ENCODE assay signal across 1 cellular context in the genomic region with DNA sequence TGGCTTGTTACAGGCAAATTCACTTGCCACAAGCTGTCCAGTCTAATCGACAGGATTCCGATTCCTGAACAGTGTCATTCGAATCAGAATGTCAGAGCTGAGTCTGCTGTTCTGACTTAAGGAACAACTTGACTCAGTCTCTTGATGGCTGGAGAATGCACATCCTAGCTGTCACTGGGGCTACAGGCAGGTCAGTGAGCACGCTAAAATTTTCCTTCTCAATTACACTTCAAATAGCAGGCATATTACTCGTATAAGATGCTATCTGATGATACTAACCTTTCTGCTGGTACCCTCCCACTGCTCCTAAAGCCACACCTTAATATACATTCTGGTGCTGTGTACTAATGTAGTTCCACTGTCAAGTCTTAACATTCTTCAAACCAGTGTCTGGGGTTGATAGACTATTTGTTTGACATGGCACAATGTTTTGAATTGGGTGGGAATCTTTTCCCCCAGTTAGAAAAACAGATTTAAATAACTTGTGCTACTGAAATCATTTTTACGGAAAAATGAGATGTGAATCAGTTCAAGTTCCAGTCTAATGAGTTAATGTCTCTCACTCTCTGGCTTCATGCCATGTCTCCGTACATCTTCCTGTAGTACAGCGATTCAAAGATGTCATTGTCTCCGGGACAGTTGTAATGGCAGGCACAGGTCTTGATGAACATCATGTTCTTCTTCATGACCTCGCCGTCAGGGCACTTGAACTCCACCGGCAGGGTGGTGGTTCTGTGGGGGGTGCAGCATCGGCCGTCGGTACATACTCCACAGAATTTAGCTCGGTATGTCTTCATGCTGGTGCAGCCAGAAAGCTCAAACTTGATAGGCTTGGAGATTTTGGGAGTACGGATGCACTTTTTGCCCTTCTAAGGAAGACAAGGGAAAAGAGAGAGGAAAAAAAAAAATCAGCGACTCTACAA.
TF ChIP-seq lines count a peak whose summit lies in the region.

No MANE protein-coding gene starts in this region.

TF ChIP-seq in HepG2, 621 proteins besides CTCF, POLR2A, EP300 and RAD21 (continued from another document and continues in another):
- TF ChIP-seq DNMT1 (CRISPR knock-in tag; IDR thresholded peaks at IDR 0.05) = no peak
- TF ChIP-seq, protein P1, sequence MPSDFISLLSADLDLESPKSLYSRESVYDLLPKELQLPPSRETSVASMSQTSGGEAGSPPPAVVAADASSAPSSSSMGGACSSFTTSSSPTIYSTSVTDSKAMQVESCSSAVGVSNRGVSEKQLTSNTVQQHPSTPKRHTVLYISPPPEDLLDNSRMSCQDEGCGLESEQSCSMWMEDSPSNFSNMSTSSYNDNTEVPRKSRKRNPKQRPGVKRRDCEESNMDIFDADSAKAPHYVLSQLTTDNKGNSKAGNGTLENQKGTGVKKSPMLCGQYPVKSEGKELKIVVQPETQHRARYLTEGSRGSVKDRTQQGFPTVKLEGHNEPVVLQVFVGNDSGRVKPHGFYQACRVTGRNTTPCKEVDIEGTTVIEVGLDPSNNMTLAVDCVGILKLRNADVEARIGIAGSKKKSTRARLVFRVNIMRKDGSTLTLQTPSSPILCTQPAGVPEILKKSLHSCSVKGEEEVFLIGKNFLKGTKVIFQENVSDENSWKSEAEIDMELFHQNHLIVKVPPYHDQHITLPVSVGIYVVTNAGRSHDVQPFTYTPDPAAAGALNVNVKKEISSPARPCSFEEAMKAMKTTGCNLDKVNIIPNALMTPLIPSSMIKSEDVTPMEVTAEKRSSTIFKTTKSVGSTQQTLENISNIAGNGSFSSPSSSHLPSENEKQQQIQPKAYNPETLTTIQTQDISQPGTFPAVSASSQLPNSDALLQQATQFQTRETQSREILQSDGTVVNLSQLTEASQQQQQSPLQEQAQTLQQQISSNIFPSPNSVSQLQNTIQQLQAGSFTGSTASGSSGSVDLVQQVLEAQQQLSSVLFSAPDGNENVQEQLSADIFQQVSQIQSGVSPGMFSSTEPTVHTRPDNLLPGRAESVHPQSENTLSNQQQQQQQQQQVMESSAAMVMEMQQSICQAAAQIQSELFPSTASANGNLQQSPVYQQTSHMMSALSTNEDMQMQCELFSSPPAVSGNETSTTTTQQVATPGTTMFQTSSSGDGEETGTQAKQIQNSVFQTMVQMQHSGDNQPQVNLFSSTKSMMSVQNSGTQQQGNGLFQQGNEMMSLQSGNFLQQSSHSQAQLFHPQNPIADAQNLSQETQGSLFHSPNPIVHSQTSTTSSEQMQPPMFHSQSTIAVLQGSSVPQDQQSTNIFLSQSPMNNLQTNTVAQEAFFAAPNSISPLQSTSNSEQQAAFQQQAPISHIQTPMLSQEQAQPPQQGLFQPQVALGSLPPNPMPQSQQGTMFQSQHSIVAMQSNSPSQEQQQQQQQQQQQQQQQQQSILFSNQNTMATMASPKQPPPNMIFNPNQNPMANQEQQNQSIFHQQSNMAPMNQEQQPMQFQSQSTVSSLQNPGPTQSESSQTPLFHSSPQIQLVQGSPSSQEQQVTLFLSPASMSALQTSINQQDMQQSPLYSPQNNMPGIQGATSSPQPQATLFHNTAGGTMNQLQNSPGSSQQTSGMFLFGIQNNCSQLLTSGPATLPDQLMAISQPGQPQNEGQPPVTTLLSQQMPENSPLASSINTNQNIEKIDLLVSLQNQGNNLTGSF (CRISPR knock-in tag; IDR thresholded peaks at IDR 0.05) = no peak
- TF ChIP-seq THAP8 (CRISPR knock-in tag; IDR thresholded peaks at IDR 0.05; ENCODE audit: borderline replicate concordance) = no peak
- TF ChIP-seq, protein P2, sequence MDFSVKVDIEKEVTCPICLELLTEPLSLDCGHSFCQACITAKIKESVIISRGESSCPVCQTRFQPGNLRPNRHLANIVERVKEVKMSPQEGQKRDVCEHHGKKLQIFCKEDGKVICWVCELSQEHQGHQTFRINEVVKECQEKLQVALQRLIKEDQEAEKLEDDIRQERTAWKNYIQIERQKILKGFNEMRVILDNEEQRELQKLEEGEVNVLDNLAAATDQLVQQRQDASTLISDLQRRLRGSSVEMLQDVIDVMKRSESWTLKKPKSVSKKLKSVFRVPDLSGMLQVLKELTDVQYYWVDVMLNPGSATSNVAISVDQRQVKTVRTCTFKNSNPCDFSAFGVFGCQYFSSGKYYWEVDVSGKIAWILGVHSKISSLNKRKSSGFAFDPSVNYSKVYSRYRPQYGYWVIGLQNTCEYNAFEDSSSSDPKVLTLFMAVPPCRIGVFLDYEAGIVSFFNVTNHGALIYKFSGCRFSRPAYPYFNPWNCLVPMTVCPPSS (IDR thresholded peaks at IDR 0.05) = no peak
- TF ChIP-seq DPF2 (CRISPR knock-in tag; IDR thresholded peaks at IDR 0.05; ENCODE audit: borderline replicate concordance, low read depth) = no peak
- TF ChIP-seq ZNF557 (CRISPR knock-in tag; IDR thresholded peaks at IDR 0.05) = 0 out of 2 replicates have a peak, but pooled peaks have one; percentile 55
- no peak for TF ChIP-seq ZNF773 (CRISPR knock-in tag; IDR thresholded peaks at IDR 0.05; ENCODE audit: borderline replicate concordance)
- no peak for TF ChIP-seq KDM5B (CRISPR knock-in tag; IDR thresholded peaks at IDR 0.05; ENCODE audit: borderline replicate concordance)
- TF ChIP-seq TFAP4 (IDR thresholded peaks at IDR 0.05; ENCODE audit: borderline replicate concordance, low read depth) = no peak
- TF ChIP-seq, protein P3, sequence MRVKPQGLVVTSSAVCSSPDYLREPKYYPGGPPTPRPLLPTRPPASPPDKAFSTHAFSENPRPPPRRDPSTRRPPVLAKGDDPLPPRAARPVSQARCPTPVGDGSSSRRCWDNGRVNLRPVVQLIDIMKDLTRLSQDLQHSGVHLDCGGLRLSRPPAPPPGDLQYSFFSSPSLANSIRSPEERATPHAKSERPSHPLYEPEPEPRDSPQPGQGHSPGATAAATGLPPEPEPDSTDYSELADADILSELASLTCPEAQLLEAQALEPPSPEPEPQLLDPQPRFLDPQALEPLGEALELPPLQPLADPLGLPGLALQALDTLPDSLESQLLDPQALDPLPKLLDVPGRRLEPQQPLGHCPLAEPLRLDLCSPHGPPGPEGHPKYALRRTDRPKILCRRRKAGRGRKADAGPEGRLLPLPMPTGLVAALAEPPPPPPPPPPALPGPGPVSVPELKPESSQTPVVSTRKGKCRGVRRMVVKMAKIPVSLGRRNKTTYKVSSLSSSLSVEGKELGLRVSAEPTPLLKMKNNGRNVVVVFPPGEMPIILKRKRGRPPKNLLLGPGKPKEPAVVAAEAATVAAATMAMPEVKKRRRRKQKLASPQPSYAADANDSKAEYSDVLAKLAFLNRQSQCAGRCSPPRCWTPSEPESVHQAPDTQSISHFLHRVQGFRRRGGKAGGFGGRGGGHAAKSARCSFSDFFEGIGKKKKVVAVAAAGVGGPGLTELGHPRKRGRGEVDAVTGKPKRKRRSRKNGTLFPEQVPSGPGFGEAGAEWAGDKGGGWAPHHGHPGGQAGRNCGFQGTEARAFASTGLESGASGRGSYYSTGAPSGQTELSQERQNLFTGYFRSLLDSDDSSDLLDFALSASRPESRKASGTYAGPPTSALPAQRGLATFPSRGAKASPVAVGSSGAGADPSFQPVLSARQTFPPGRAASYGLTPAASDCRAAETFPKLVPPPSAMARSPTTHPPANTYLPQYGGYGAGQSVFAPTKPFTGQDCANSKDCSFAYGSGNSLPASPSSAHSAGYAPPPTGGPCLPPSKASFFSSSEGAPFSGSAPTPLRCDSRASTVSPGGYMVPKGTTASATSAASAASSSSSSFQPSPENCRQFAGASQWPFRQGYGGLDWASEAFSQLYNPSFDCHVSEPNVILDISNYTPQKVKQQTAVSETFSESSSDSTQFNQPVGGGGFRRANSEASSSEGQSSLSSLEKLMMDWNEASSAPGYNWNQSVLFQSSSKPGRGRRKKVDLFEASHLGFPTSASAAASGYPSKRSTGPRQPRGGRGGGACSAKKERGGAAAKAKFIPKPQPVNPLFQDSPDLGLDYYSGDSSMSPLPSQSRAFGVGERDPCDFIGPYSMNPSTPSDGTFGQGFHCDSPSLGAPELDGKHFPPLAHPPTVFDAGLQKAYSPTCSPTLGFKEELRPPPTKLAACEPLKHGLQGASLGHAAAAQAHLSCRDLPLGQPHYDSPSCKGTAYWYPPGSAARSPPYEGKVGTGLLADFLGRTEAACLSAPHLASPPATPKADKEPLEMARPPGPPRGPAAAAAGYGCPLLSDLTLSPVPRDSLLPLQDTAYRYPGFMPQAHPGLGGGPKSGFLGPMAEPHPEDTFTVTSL (CRISPR knock-in tag; IDR thresholded peaks at IDR 0.05; ENCODE audit: borderline replicate concordance) = no peak
- no peak for TF ChIP-seq ZBTB2 (CRISPR knock-in tag; IDR thresholded peaks at IDR 0.05; ENCODE audit: low read depth)
- TF ChIP-seq ZUFSP (CRISPR knock-in tag; IDR thresholded peaks at IDR 0.05; ENCODE audit: borderline replicate concordance) = no peak
- no peak for TF ChIP-seq ZNF556 (CRISPR knock-in tag; IDR thresholded peaks at IDR 0.05; ENCODE audit: borderline replicate concordance)
- no peak for TF ChIP-seq TRIM24 (CRISPR knock-in tag; IDR thresholded peaks at IDR 0.05)
- TF ChIP-seq ZSCAN25 (CRISPR knock-in tag; IDR thresholded peaks at IDR 0.05) = peak; percentile 63
- peak; percentile 11; the same call in 1 of the 2 replicates for TF ChIP-seq ZNF264 (CRISPR knock-in tag; IDR thresholded peaks at IDR 0.05)
- no peak for TF ChIP-seq MTF2 (CRISPR knock-in tag; IDR thresholded peaks at IDR 0.05; ENCODE audit: borderline replicate concordance)
- no peak for TF ChIP-seq ZNF761 (CRISPR knock-in tag; conservative IDR thresholded peaks at IDR 0.05)
- TF ChIP-seq FOXK1 (CRISPR knock-in tag; IDR thresholded peaks at IDR 0.05; ENCODE audit: borderline replicate concordance, low read depth) = peak; percentile 10; the same call in 1 of the 2 replicates
- no peak for TF ChIP-seq ZNF207 (IDR thresholded peaks at IDR 0.05; ENCODE audit: borderline replicate concordance)
- no peak for TF ChIP-seq NCOA1 (CRISPR knock-in tag; IDR thresholded peaks at IDR 0.05)
- no peak; the same call in 1 of the 2 replicates for TF ChIP-seq GATAD2A (CRISPR knock-in tag; IDR thresholded peaks at IDR 0.05)
- TF ChIP-seq, protein P4, sequence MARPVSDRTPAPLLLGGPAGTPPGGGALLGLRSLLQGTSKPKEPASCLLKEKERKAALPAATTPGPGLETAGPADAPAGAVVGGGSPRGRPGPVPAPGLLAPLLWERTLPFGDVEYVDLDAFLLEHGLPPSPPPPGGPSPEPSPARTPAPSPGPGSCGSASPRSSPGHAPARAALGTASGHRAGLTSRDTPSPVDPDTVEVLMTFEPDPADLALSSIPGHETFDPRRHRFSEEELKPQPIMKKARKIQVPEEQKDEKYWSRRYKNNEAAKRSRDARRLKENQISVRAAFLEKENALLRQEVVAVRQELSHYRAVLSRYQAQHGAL (CRISPR knock-in tag; IDR thresholded peaks at IDR 0.05; ENCODE audit: not compliant biosample characterization) = no peak
- TF ChIP-seq HNF4G (IDR thresholded peaks at IDR 0.05; ENCODE audit: borderline replicate concordance, low read depth, low read length) = no peak
- no peak for TF ChIP-seq HNF4G (CRISPR knock-in tag; IDR thresholded peaks at IDR 0.05; ENCODE audit: borderline replicate concordance, low read depth)
- TF ChIP-seq SATB2 (CRISPR knock-in tag; IDR thresholded peaks at IDR 0.05) = peak; percentile 91; the same call in 1 of the 2 replicates
- no peak for TF ChIP-seq NPAS2 (CRISPR knock-in tag; IDR thresholded peaks at IDR 0.05; ENCODE audit: borderline replicate concordance)
- TF ChIP-seq ZNF282 (IDR thresholded peaks at IDR 0.05; ENCODE audit: partially characterized antibody) = no peak
- TF ChIP-seq, protein P5, sequence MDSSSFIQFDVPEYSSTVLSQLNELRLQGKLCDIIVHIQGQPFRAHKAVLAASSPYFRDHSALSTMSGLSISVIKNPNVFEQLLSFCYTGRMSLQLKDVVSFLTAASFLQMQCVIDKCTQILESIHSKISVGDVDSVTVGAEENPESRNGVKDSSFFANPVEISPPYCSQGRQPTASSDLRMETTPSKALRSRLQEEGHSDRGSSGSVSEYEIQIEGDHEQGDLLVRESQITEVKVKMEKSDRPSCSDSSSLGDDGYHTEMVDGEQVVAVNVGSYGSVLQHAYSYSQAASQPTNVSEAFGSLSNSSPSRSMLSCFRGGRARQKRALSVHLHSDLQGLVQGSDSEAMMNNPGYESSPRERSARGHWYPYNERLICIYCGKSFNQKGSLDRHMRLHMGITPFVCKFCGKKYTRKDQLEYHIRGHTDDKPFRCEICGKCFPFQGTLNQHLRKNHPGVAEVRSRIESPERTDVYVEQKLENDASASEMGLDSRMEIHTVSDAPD (CRISPR knock-in tag; IDR thresholded peaks at IDR 0.05) = no peak
- TF ChIP-seq MAF1 (CRISPR knock-in tag; IDR thresholded peaks at IDR 0.05; ENCODE audit: borderline replicate concordance) = no peak
- no peak for TF ChIP-seq ZNF564 (CRISPR knock-in tag; IDR thresholded peaks at IDR 0.05)
- 0 out of 2 replicates have a peak, but pooled peaks have one; percentile 46 for TF ChIP-seq NCOA5 (CRISPR knock-in tag; IDR thresholded peaks at IDR 0.05)
- no peak for TF ChIP-seq KAT8 (CRISPR knock-in tag; IDR thresholded peaks at IDR 0.05)
- no peak for TF ChIP-seq ZNF562 (CRISPR knock-in tag; IDR thresholded peaks at IDR 0.05; ENCODE audit: borderline replicate concordance)
- no peak for TF ChIP-seq ZNF543 (CRISPR knock-in tag; IDR thresholded peaks at IDR 0.05)
- TF ChIP-seq POGZ (CRISPR knock-in tag; IDR thresholded peaks at IDR 0.05) = 0 out of 2 replicates have a peak, but pooled peaks have one; percentile 10
